In the genomic region with DNA sequence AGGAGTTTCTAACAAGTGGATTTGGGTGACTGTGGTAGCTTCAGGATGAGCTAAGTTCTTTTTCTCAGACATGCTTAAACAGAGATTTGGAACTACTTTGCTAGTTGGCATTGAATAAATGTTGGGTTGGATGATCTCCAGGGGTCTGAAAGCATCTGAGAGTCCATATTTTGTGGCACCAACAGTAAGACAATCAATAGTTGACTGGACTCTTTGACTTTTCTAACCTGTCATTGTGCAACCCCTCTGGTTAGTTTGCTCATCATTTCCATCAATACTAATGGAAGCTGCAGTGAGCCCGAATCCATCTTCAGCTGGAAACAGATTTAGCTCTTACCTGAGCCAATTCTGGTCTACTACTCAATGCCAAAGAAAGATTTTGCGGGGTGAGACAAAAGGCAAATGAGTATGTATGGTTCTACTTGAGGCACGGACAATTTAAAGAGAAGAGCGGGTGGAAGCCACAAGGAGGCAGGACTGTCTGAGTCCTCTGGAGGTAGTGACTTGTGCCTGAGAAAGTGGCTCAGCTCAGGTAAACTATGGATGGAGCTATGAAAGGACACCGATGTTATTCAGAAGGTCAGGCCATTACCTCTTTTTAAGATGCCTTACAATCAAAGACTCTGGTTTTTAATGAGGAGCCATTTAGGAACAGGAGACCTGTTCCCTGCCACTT, we compare ENCODE assay signal across 21 cellular contexts.
"Had no signal": no experiment of that assay in that cellular context is flagged by ENCODE, and none has a peak within 500 bp of the region (broad histone marks: within the 10 kb centered on the region; RNA-seq: fewer than 3 reads in every experiment).

No MANE protein-coding gene starts in this region.

- H3K27ac Mint-ChIP-seq: IgD-negative memory B cell had no signal

- H2AFZ ChIP-seq: PC-9 had no signal

- DNase-seq: KBM-7, MV-4-11, NCI-H1048, NCI-H1105, NCI-H1417, NCI-H1436 treated with DMSO at 0.1 percent for 48 hours, NCI-H1694, NCI-H187 treated with DMSO at 0.1 percent for 48 hours, NCI-H2029 treated with DMSO at 0.1 percent for 48 hours, NCI-H2171 treated with DMSO at 0.1 percent for 48 hours, NCI-H345, NCI-H446 treated with DMSO at 0.1 percent for 48 hours, NCI-H510A treated with DMSO at 0.1 percent for 48 hours, OCI-M1, PC-9, Peyer's patch, SHP77 treated with DMSO at 0.1 percent for 48 hours had no signal

- H3K27me3 ChIP-seq: Peyer's patch, SJSA1 had no signal

- H3K4me3 ChIP-seq: PC-9, Peyer's patch, SJSA1, SK-N-MC had no signal

- H3K4me2 ChIP-seq: PC-9 had no signal

- H3K4me1 Mint-ChIP-seq: IgD-negative memory B cell had no signal

- H3K36me3 ChIP-seq: Peyer's patch, SJSA1 had no signal

- H3K9me3 ChIP-seq: Peyer's patch, SJSA1 had no signal

- H3K27ac ChIP-seq: PC-9, Peyer's patch, SJSA1, SK-N-MC had no signal

- H3K4me3 Mint-ChIP-seq: IgD-negative memory B cell had no signal

- H3K4me1 ChIP-seq: Peyer's patch, SJSA1 had no signal

- ATAC-seq: Right ventricle myocardium inferior had no signal
